ENCODE assay signal across 1 cellular context in genomic region chr1:77683142-77683835, GRCh38.
A peak's percentile ranks its signal among the peaks of the same experiment; 100 is the strongest.
TF ChIP-seq lines count a peak whose summit lies in the region.

No MANE protein-coding gene starts in this region.

TF ChIP-seq in K562, 482 proteins besides CTCF, POLR2A, EP300 and RAD21 (continued from another document and continues in another):
- TF ChIP-seq, protein P1, sequence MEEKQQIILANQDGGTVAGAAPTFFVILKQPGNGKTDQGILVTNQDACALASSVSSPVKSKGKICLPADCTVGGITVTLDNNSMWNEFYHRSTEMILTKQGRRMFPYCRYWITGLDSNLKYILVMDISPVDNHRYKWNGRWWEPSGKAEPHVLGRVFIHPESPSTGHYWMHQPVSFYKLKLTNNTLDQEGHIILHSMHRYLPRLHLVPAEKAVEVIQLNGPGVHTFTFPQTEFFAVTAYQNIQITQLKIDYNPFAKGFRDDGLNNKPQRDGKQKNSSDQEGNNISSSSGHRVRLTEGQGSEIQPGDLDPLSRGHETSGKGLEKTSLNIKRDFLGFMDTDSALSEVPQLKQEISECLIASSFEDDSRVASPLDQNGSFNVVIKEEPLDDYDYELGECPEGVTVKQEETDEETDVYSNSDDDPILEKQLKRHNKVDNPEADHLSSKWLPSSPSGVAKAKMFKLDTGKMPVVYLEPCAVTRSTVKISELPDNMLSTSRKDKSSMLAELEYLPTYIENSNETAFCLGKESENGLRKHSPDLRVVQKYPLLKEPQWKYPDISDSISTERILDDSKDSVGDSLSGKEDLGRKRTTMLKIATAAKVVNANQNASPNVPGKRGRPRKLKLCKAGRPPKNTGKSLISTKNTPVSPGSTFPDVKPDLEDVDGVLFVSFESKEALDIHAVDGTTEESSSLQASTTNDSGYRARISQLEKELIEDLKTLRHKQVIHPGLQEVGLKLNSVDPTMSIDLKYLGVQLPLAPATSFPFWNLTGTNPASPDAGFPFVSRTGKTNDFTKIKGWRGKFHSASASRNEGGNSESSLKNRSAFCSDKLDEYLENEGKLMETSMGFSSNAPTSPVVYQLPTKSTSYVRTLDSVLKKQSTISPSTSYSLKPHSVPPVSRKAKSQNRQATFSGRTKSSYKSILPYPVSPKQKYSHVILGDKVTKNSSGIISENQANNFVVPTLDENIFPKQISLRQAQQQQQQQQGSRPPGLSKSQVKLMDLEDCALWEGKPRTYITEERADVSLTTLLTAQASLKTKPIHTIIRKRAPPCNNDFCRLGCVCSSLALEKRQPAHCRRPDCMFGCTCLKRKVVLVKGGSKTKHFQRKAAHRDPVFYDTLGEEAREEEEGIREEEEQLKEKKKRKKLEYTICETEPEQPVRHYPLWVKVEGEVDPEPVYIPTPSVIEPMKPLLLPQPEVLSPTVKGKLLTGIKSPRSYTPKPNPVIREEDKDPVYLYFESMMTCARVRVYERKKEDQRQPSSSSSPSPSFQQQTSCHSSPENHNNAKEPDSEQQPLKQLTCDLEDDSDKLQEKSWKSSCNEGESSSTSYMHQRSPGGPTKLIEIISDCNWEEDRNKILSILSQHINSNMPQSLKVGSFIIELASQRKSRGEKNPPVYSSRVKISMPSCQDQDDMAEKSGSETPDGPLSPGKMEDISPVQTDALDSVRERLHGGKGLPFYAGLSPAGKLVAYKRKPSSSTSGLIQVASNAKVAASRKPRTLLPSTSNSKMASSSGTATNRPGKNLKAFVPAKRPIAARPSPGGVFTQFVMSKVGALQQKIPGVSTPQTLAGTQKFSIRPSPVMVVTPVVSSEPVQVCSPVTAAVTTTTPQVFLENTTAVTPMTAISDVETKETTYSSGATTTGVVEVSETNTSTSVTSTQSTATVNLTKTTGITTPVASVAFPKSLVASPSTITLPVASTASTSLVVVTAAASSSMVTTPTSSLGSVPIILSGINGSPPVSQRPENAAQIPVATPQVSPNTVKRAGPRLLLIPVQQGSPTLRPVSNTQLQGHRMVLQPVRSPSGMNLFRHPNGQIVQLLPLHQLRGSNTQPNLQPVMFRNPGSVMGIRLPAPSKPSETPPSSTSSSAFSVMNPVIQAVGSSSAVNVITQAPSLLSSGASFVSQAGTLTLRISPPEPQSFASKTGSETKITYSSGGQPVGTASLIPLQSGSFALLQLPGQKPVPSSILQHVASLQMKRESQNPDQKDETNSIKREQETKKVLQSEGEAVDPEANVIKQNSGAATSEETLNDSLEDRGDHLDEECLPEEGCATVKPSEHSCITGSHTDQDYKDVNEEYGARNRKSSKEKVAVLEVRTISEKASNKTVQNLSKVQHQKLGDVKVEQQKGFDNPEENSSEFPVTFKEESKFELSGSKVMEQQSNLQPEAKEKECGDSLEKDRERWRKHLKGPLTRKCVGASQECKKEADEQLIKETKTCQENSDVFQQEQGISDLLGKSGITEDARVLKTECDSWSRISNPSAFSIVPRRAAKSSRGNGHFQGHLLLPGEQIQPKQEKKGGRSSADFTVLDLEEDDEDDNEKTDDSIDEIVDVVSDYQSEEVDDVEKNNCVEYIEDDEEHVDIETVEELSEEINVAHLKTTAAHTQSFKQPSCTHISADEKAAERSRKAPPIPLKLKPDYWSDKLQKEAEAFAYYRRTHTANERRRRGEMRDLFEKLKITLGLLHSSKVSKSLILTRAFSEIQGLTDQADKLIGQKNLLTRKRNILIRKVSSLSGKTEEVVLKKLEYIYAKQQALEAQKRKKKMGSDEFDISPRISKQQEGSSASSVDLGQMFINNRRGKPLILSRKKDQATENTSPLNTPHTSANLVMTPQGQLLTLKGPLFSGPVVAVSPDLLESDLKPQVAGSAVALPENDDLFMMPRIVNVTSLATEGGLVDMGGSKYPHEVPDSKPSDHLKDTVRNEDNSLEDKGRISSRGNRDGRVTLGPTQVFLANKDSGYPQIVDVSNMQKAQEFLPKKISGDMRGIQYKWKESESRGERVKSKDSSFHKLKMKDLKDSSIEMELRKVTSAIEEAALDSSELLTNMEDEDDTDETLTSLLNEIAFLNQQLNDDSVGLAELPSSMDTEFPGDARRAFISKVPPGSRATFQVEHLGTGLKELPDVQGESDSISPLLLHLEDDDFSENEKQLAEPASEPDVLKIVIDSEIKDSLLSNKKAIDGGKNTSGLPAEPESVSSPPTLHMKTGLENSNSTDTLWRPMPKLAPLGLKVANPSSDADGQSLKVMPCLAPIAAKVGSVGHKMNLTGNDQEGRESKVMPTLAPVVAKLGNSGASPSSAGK (IDR thresholded peaks at IDR 0.05) = peak; percentile 43; the same call in 1 of the 2 replicates
- TF ChIP-seq RNF2 (IDR thresholded peaks at IDR 0.05) (no peak), PRMT5 (CRISPR knock-in tag; IDR thresholded peaks at IDR 0.05) (no peak), ZFPM2 (CRISPR knock-in tag; IDR thresholded peaks at IDR 0.05) (no peak), BHLHE40 (IDR thresholded peaks at IDR 0.05; ENCODE audit: low read length) (peak; percentile 63; the same call in 1 of the 2 replicates), CSDE1 (IDR thresholded peaks at IDR 0.05) (no peak), SREBF2 (CRISPR knock-in tag; IDR thresholded peaks at IDR 0.05) (no peak), DNMT1 (IDR thresholded peaks at IDR 0.05) (no peak), ZNF12 (CRISPR knock-in tag; IDR thresholded peaks at IDR 0.05) (no peak), CHD4 (IDR thresholded peaks at IDR 0.05; ENCODE audit: insufficient read depth, insufficient replicate concordance, low read depth, low read length, poor library complexity, severe bottlenecking) (no peak), EHMT2 (IDR thresholded peaks at IDR 0.05) (no peak), YY1 (IDR thresholded peaks at IDR 0.05; ENCODE audit: borderline replicate concordance in 1 of 3, control insufficient read depth in 1 of 3, extremely low read depth in 1 of 3, insufficient read depth in 3 of 3, insufficient read length in 1 of 3, insufficient replicate concordance in 2 of 3, low read depth in 1 of 3, low read length in 2 of 3) (peak in 2 of 3 experiments; percentile 57 to 61), SETDB1 (IDR thresholded peaks at IDR 0.05; ENCODE audit: low read length) (no peak), POLR2G (IDR thresholded peaks at IDR 0.05; ENCODE audit: low read depth, low read length) (peak; percentile 95), SMARCE1 (IDR thresholded peaks at IDR 0.05) (no peak), ETV1 (tag; conservative IDR thresholded peaks at IDR 0.05; ENCODE audit: low read depth) (peak; percentile 86), IRF9 (tag; IDR thresholded peaks at IDR 0.05) (no peak), MTA1 (IDR thresholded peaks at IDR 0.05; ENCODE audit: borderline replicate concordance) (no peak), CREB1 (IDR thresholded peaks at IDR 0.05) (peak; percentile 40; the same call in 1 of the 2 replicates), CREB1 (CRISPR knock-in tag; IDR thresholded peaks at IDR 0.05) (peak; percentile 53; the same call in 1 of the 2 replicates), IRF1 (CRISPR knock-in tag; IDR thresholded peaks at IDR 0.05; ENCODE audit: borderline replicate concordance) (no peak), HEY1 (CRISPR knock-in tag; IDR thresholded peaks at IDR 0.05; ENCODE audit: borderline replicate concordance) (no peak), U2AF2 (optimal IDR thresholded peaks at IDR 0.05; ENCODE audit: low read depth, low read length) (no peak), FOXO4 (CRISPR knock-in tag; IDR thresholded peaks at IDR 0.05) (no peak), NCOA6 (IDR thresholded peaks at IDR 0.05) (no peak), SRSF3 (IDR thresholded peaks at IDR 0.05; ENCODE audit: insufficient read depth, low read length) (0 out of 2 replicates have a peak, but pooled peaks have one; percentile 60), NCOR1 (IDR thresholded peaks at IDR 0.05) (peak; percentile 53), ZNF445 (CRISPR knock-in tag; IDR thresholded peaks at IDR 0.05; ENCODE audit: low read depth) (no peak), DDX20 (tag; IDR thresholded peaks at IDR 0.05; ENCODE audit: low read depth) (no peak)
- TF ChIP-seq, protein P2, sequence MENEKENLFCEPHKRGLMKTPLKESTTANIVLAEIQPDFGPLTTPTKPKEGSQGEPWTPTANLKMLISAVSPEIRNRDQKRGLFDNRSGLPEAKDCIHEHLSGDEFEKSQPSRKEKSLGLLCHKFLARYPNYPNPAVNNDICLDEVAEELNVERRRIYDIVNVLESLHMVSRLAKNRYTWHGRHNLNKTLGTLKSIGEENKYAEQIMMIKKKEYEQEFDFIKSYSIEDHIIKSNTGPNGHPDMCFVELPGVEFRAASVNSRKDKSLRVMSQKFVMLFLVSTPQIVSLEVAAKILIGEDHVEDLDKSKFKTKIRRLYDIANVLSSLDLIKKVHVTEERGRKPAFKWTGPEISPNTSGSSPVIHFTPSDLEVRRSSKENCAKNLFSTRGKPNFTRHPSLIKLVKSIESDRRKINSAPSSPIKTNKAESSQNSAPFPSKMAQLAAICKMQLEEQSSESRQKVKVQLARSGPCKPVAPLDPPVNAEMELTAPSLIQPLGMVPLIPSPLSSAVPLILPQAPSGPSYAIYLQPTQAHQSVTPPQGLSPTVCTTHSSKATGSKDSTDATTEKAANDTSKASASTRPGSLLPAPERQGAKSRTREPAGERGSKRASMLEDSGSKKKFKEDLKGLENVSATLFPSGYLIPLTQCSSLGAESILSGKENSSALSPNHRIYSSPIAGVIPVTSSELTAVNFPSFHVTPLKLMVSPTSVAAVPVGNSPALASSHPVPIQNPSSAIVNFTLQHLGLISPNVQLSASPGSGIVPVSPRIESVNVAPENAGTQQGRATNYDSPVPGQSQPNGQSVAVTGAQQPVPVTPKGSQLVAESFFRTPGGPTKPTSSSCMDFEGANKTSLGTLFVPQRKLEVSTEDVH (IDR thresholded peaks at IDR 0.05; ENCODE audit: low read depth, partially characterized antibody) = peak; percentile 75
- TF ChIP-seq, protein P3, sequence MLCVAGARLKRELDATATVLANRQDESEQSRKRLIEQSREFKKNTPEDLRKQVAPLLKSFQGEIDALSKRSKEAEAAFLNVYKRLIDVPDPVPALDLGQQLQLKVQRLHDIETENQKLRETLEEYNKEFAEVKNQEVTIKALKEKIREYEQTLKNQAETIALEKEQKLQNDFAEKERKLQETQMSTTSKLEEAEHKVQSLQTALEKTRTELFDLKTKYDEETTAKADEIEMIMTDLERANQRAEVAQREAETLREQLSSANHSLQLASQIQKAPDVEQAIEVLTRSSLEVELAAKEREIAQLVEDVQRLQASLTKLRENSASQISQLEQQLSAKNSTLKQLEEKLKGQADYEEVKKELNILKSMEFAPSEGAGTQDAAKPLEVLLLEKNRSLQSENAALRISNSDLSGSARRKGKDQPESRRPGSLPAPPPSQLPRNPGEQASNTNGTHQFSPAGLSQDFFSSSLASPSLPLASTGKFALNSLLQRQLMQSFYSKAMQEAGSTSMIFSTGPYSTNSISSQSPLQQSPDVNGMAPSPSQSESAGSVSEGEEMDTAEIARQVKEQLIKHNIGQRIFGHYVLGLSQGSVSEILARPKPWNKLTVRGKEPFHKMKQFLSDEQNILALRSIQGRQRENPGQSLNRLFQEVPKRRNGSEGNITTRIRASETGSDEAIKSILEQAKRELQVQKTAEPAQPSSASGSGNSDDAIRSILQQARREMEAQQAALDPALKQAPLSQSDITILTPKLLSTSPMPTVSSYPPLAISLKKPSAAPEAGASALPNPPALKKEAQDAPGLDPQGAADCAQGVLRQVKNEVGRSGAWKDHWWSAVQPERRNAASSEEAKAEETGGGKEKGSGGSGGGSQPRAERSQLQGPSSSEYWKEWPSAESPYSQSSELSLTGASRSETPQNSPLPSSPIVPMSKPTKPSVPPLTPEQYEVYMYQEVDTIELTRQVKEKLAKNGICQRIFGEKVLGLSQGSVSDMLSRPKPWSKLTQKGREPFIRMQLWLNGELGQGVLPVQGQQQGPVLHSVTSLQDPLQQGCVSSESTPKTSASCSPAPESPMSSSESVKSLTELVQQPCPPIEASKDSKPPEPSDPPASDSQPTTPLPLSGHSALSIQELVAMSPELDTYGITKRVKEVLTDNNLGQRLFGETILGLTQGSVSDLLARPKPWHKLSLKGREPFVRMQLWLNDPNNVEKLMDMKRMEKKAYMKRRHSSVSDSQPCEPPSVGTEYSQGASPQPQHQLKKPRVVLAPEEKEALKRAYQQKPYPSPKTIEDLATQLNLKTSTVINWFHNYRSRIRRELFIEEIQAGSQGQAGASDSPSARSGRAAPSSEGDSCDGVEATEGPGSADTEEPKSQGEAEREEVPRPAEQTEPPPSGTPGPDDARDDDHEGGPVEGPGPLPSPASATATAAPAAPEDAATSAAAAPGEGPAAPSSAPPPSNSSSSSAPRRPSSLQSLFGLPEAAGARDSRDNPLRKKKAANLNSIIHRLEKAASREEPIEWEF (CRISPR knock-in tag; IDR thresholded peaks at IDR 0.05) = no peak
- TF ChIP-seq, protein P4, sequence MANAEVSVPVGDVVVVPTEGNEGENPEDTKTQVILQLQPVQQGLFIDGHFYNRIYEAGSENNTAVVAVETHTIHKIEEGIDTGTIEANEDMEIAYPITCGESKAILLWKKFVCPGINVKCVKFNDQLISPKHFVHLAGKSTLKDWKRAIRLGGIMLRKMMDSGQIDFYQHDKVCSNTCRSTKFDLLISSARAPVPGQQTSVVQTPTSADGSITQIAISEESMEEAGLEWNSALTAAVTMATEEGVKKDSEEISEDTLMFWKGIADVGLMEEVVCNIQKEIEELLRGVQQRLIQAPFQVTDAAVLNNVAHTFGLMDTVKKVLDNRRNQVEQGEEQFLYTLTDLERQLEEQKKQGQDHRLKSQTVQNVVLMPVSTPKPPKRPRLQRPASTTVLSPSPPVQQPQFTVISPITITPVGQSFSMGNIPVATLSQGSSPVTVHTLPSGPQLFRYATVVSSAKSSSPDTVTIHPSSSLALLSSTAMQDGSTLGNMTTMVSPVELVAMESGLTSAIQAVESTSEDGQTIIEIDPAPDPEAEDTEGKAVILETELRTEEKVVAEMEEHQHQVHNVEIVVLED (CRISPR knock-in tag; IDR thresholded peaks at IDR 0.05) = peak; percentile 67
